ENCODE assay signal across 1 cellular context in the genomic region with DNA sequence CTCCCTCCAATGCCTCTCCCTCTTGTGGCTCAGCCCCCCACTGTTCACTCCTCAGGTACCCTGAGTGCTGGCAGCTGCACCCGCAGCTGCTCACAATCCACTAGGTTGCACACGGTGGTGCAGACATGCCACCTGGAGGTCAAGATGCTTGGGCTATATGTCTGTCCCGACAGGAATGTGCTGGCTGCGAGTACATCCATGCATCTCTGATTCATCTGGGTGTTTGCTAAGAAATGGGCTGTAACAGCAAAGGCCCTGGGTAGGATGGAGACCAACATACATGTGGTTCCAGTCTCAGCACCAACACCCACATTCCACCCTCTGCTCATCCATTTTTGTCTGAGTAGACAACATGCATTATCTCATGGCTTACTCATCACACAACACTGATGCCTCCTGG.
TF ChIP-seq lines count a peak whose summit lies in the region.

No MANE protein-coding gene starts in this region.

TF ChIP-seq in IMR-90, 13 proteins besides CTCF, POLR2A, EP300 and RAD21:
- no peak for TF ChIP-seq MAZ (IDR thresholded peaks at IDR 0.05; ENCODE audit: borderline replicate concordance, low read depth, low read length)
- no peak for TF ChIP-seq CHD1 (IDR thresholded peaks at IDR 0.05; ENCODE audit: low read depth, low read length)
- TF ChIP-seq, protein P1, sequence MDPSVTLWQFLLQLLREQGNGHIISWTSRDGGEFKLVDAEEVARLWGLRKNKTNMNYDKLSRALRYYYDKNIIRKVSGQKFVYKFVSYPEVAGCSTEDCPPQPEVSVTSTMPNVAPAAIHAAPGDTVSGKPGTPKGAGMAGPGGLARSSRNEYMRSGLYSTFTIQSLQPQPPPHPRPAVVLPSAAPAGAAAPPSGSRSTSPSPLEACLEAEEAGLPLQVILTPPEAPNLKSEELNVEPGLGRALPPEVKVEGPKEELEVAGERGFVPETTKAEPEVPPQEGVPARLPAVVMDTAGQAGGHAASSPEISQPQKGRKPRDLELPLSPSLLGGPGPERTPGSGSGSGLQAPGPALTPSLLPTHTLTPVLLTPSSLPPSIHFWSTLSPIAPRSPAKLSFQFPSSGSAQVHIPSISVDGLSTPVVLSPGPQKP (IDR thresholded peaks at IDR 0.05; ENCODE audit: borderline replicate concordance, low read depth, low read length): no peak
- TF ChIP-seq CEBPB (IDR thresholded peaks at IDR 0.05; ENCODE audit: low read depth, low read length): no peak
- TF ChIP-seq MAFK (IDR thresholded peaks at IDR 0.05; ENCODE audit: low read depth, low read length): no peak
- no peak for TF ChIP-seq RCOR1 (IDR thresholded peaks at IDR 0.05; ENCODE audit: insufficient replicate concordance, low read length)
- TF ChIP-seq SMC3 (IDR thresholded peaks at IDR 0.05; ENCODE audit: low read depth, low read length): no peak
- no peak for TF ChIP-seq MXI1 (IDR thresholded peaks at IDR 0.05; ENCODE audit: borderline replicate concordance, low read depth, low read length)
- TF ChIP-seq FOS (IDR thresholded peaks at IDR 0.05; ENCODE audit: low read depth, low read length): no peak
- no peak for TF ChIP-seq BHLHE40 (IDR thresholded peaks at IDR 0.05; ENCODE audit: low read depth, low read length)
- no peak for TF ChIP-seq RFX5 (IDR thresholded peaks at IDR 0.05; ENCODE audit: low read depth, low read length)
- no peak for TF ChIP-seq NFE2L2 (IDR thresholded peaks at IDR 0.05; ENCODE audit: low read depth, low read length)
- TF ChIP-seq, protein P2, sequence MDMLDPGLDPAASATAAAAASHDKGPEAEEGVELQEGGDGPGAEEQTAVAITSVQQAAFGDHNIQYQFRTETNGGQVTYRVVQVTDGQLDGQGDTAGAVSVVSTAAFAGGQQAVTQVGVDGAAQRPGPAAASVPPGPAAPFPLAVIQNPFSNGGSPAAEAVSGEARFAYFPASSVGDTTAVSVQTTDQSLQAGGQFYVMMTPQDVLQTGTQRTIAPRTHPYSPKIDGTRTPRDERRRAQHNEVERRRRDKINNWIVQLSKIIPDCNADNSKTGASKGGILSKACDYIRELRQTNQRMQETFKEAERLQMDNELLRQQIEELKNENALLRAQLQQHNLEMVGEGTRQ (IDR thresholded peaks at IDR 0.05; ENCODE audit: low read depth, low read length): no peak
